In the genomic region with DNA sequence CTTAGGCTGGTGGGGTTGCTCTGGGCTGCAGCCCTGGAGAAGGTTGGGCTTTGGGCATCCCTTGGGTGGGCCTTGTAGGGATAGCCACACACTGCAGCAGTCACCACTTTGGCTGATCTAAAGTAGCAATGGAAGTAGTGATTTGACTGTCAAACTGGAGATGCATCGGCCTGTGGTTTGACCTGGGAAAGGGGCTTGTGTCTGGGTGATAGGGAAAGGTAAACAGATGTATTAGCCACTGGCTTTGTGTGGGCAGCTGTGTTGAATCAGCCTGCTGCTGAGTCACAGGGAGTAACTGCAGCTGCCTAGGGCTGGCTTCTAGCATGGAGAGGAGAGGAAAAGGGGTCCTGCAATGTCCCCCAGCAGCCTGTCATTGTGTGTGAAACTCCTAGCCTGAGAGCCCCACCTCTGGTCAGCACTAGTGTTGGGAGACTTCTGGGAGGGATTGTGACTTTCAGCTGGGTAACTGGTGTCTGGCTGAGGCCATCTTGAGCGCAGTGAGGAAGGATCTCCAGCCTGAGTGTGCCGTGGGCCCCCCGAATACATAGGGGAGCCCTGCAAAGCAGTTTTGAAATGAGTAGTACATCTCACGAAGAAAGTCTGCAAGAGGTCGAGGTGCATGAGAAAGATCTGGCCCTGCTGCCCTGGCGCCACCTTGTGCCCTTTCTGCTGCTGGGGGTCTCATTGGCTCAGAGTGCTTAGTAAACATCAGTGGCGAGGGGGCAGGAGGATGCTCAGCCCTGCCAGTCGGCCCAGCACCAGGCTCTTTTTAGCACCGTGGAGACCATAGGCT, we compare ENCODE assay signal across 9 cellular contexts.
DNase-seq lines count a peak whose midpoint lies in the region; ATAC-seq and TF ChIP-seq lines count a peak whose summit lies in the region.
"Had no signal": no experiment of that assay in that cellular context is flagged by ENCODE, and none has a peak within 500 bp of the region (broad histone marks: within the 10 kb centered on the region; RNA-seq: fewer than 3 reads in every experiment).

No MANE protein-coding gene starts in this region.

- WGBS in lower leg skin, 2 donors = 90% methylated on average over 10 of the region's 10 CpGs

- no peak overlapping the region for H3K4me3 ChIP-seq in lower leg skin (ENCODE audit: low read depth, poor library complexity, severe bottlenecking)
- H3K4me3 ChIP-seq: pancreas had no signal

- peaks cover 9% of the 10 kb centered on the region for H3K4me1 Mint-ChIP-seq in activated T-cell treated with anti-CD3 and anti-CD28 coated beads, Interleukin-2, amount 50 U/mL, for 72 hours (ENCODE audit: low read depth)
- peaks cover 42% of the 10 kb centered on the region for H3K4me1 Mint-ChIP-seq in neural crest cell
- peaks cover 28% of the 10 kb centered on the region for H3K4me1 Mint-ChIP-seq in mesothelial cell of epicardium

- no peak overlapping the region for H3K27ac Mint-ChIP-seq in activated T-cell treated with anti-CD3 and anti-CD28 coated beads, Interleukin-2, amount 50 U/mL, for 72 hours
- H3K27ac Mint-ChIP-seq in neural crest cell (ENCODE audit: unreplicated experiment) = peak overlapping the region; percentile 96
- no peak overlapping the region for H3K27ac Mint-ChIP-seq in mesothelial cell of epicardium

- ATAC-seq in HG02798 (IDR thresholded peaks at IDR 0.05; ENCODE audit: poor library complexity, unreplicated experiment) = peak; percentile 59
- peak; percentile 62 to 95 for ATAC-seq in activated T-cell treated with anti-CD3 and anti-CD28 coated beads, Interleukin-2, amount 50 U/mL, for 72 hours (replicated peaks in 1 of 2)

- no peak for TF ChIP-seq CTCF in neural crest cell (conservative IDR thresholded peaks at IDR 0.05)
- no peak for TF ChIP-seq CTCF in mesothelial cell of epicardium (IDR thresholded peaks at IDR 0.05; ENCODE audit: unreplicated experiment)
- no peak for TF ChIP-seq CTCF in lower leg skin (IDR thresholded peaks at IDR 0.05)

- TF ChIP-seq POLR2A in lower leg skin (IDR thresholded peaks at IDR 0.05) = no peak

- H3K36me3 Mint-ChIP-seq in activated T-cell treated with anti-CD3 and anti-CD28 coated beads, Interleukin-2, amount 50 U/mL, for 72 hours (ENCODE audit: insufficient read depth in 2 of 2) = no peaks in the 10 kb centered on the region
- H3K36me3 Mint-ChIP-seq in neural crest cell (ENCODE audit: low read depth) = peaks cover 26% of the 10 kb centered on the region
- H3K36me3 Mint-ChIP-seq in mesothelial cell of epicardium = peaks cover 7% of the 10 kb centered on the region

- peak overlapping the region in 1 of 2 donors; percentile 1 for H3K4me3 Mint-ChIP-seq in activated T-cell treated with anti-CD3 and anti-CD28 coated beads, Interleukin-2, amount 50 U/mL, for 72 hours
- H3K4me3 Mint-ChIP-seq in neural crest cell (peak overlapping the region; percentile 10), mesothelial cell of epicardium (no peak overlapping the region)

- no peaks in the 10 kb centered on the region for H3K9me3 Mint-ChIP-seq in activated T-cell treated with anti-CD3 and anti-CD28 coated beads, Interleukin-2, amount 50 U/mL, for 72 hours
- peaks cover 8% of the 10 kb centered on the region for H3K9me3 Mint-ChIP-seq in neural crest cell
- peaks cover under 1% of the 10 kb centered on the region for H3K9me3 Mint-ChIP-seq in mesothelial cell of epicardium

- intact Hi-C loops in lower leg skin (cut with DNase I; ENCODE audit: low total_unique reads) = no loop called here

- H3K27me3 Mint-ChIP-seq in activated T-cell treated with anti-CD3 and anti-CD28 coated beads, Interleukin-2, amount 50 U/mL, for 72 hours (ENCODE audit: low read depth) = peaks cover 4% of the 10 kb centered on the region
- H3K27me3 Mint-ChIP-seq in neural crest cell (ENCODE audit: low read depth) = no peaks in the 10 kb centered on the region
- no peaks in the 10 kb centered on the region for H3K27me3 Mint-ChIP-seq in mesothelial cell of epicardium (ENCODE audit: low read depth)

- DNase-seq in NCI-H510A treated with DMSO at 0.1 percent for 48 hours (lab: John Stamatoyannopoulos, UW) (peak; percentile 37), NCI-H510A (lab: John Stamatoyannopoulos, UW) (no peak), neural crest cell (ENCODE audit: low read depth, low spot score) (no peak), mesothelial cell of epicardium (ENCODE audit: low spot score in 2 of 2, unreplicated experiment in 2 of 2) (no peak), lower leg skin (ENCODE audit: low spot score in 2 of 2) (no peak), hippocampal formation (lab: John Stamatoyannopoulos, UW) (no peak)
- peak; percentile 8 to 20 for DNase-seq in activated T-cell treated with anti-CD3 and anti-CD28 coated beads, Interleukin-2, amount 50 U/mL, for 72 hours
- DNase-seq: pancreas had no signal

Comparison
In these comparisons a context has a peak if more than half of its experiments do, and no peak if none do; other contexts are left out.
1. DNase-seq: peak in NCI-H510A treated with DMSO at 0.1 percent for 48 hours (single experiment) and activated T-cell treated with anti-CD3 and anti-CD28 coated beads, Interleukin-2, amount 50 U/mL, for 72 hours (2 of 2); none in NCI-H510A (single experiment), neural crest cell (single experiment), mesothelial cell of epicardium (0 of 2), lower leg skin (0 of 2) and hippocampal formation (0 of 2).